2 cellular contexts compared by ENCODE assay signal in genomic region chr10:14954001-14954770, GRCh38.
TF ChIP-seq lines count a peak whose summit lies in the region.

Gene DCLRE1C (minus strand): TSS chr10:14954096. CDS start chr10:14954010, 86 bp downstream.

TF ChIP-seq in IMR-90, 13 proteins besides CTCF, POLR2A, EP300 and RAD21:
- TF ChIP-seq CHD1 (IDR thresholded peaks at IDR 0.05; ENCODE audit: low read depth, low read length), result no peak
- no peak for TF ChIP-seq RFX5 (IDR thresholded peaks at IDR 0.05; ENCODE audit: low read depth, low read length)
- TF ChIP-seq BHLHE40 (IDR thresholded peaks at IDR 0.05; ENCODE audit: low read depth, low read length), result peak; percentile 62; the same call in 1 of the 2 replicates
- TF ChIP-seq RCOR1 (IDR thresholded peaks at IDR 0.05; ENCODE audit: insufficient replicate concordance, low read length), result peak; percentile 34
- peak; percentile 42; the same call in 1 of the 2 replicates for TF ChIP-seq USF2 (IDR thresholded peaks at IDR 0.05; ENCODE audit: low read depth, low read length)
- 0 out of 2 replicates have a peak, but pooled peaks have one; percentile 67 for TF ChIP-seq MXI1 (IDR thresholded peaks at IDR 0.05; ENCODE audit: borderline replicate concordance, low read depth, low read length)
- TF ChIP-seq FOS (IDR thresholded peaks at IDR 0.05; ENCODE audit: low read depth, low read length), result peak; percentile 27
- TF ChIP-seq CEBPB (IDR thresholded peaks at IDR 0.05; ENCODE audit: low read depth, low read length), result no peak
- TF ChIP-seq MAFK (IDR thresholded peaks at IDR 0.05; ENCODE audit: low read depth, low read length), result no peak
- no peak for TF ChIP-seq SMC3 (IDR thresholded peaks at IDR 0.05; ENCODE audit: low read depth, low read length)
- TF ChIP-seq ELK1 (IDR thresholded peaks at IDR 0.05; ENCODE audit: borderline replicate concordance, low read depth, low read length), result no peak
- no peak for TF ChIP-seq NFE2L2 (IDR thresholded peaks at IDR 0.05; ENCODE audit: low read depth, low read length)
- TF ChIP-seq MAZ (IDR thresholded peaks at IDR 0.05; ENCODE audit: borderline replicate concordance, low read depth, low read length), result peak; percentile 53; the same call in 1 of the 2 replicates

TF ChIP-seq in endothelial cell of umbilical vein, 7 proteins besides CTCF, POLR2A, EP300 and RAD21:
- TF ChIP-seq FOS (IDR thresholded peaks at IDR 0.05; ENCODE audit: borderline replicate concordance, insufficient read depth, low read length) (no peak), MAX (IDR thresholded peaks at IDR 0.05; ENCODE audit: insufficient read depth, insufficient read length) (peak; percentile 92), POLR2AphosphoS5 (IDR thresholded peaks at IDR 0.05; ENCODE audit: insufficient read depth, low read depth, low read length) (peak; percentile 81), JUN (IDR thresholded peaks at IDR 0.05; ENCODE audit: borderline replicate concordance, insufficient read depth, insufficient read length, low read depth) (no peak)
TF ChIP-seq in endothelial cell of umbilical vein: peak in this region for 2.
